In genomic region chr5:73213566-73213998, GRCh38 we compare ENCODE assay signal across 10 cellular contexts. TPM values are rescaled to one million over a fixed set of nuclear protein-coding genes. Genes with fewer than 3 reads are reported as not detected.
DNase-seq lines count a peak whose midpoint lies in the region; ATAC-seq, FAIRE-seq and TF ChIP-seq lines count a peak whose summit lies in the region.
"Had no signal": no experiment of that assay in that cellular context is flagged by ENCODE, and none has a peak within 500 bp of the region (broad histone marks: within the 10 kb centered on the region; RNA-seq: fewer than 3 reads in every experiment).

No MANE protein-coding gene starts in this region.

- H3K36me3 ChIP-seq in brain microvascular endothelial cell (replicated peaks) (no peaks in the 10 kb centered on the region), HAP-1 (replicated peaks) (no peaks in the 10 kb centered on the region), Karpas-422 (ENCODE audit: insufficient read depth, low read length) (no peaks in the 10 kb centered on the region)
- H3K36me3 ChIP-seq: Peyer's patch had no signal

- no peaks in the 10 kb centered on the region for H3K79me2 ChIP-seq in Karpas-422 (ENCODE audit: low read length)

- DNase-seq in stimulated activated naive CD4-positive, alpha-beta T cell treated with Interleukin-2 at 50 U/mL for 16 hours (lab: John Stamatoyannopoulos, UW): peak; percentile 7
- DNase-seq in stimulated activated naive CD4-positive, alpha-beta T cell (lab: John Stamatoyannopoulos, UW): no peak
- peak; percentile 70 for DNase-seq in brain microvascular endothelial cell
- peak; percentile 64 for DNase-seq in urothelium cell line (ENCODE audit: low spot score)
- no peak for DNase-seq in HAP-1 (ENCODE audit: low spot score in 2 of 2)
- no peak for DNase-seq in NCI-H2171 (lab: John Stamatoyannopoulos, UW)
- DNase-seq in Karpas-422: no peak
- DNase-seq: Peyer's patch had no signal

- in situ Hi-C loops in brain microvascular endothelial cell (cut with HindIII; ENCODE audit: low pct_ligation_motif_present, low sequenced_read_pairs) (no loop called here), HAP-1 (cut with MboI; ENCODE audit: low sequenced_read_pairs) (loop anchor here (10.0 to 25.0 kb wide), 3 partner anchors 99 to 276 kb away; partner anchors contain the start of gene FOXD1)

- no peaks in the 10 kb centered on the region for H4K20me1 ChIP-seq in Karpas-422 (ENCODE audit: insufficient read depth, low read depth, low read length)

- H3K4me3 ChIP-seq in brain microvascular endothelial cell (ENCODE audit: low read depth, low read length): no peak overlapping the region
- H3K4me3 ChIP-seq in HAP-1: no peak overlapping the region
- no peak overlapping the region for H3K4me3 ChIP-seq in Karpas-422 (ENCODE audit: low read length)
- H3K4me3 ChIP-seq: Peyer's patch had no signal

- no peak for FAIRE-seq in urothelium cell line (lab: Jason Lieb, UNC)

- no peak overlapping the region for H2AFZ ChIP-seq in Karpas-422 (ENCODE audit: low read length)

- H3K4me2 ChIP-seq in Karpas-422 (ENCODE audit: low read depth, low read length, poor library complexity, severe bottlenecking): no peak overlapping the region

- ATAC-seq in HG03432 (IDR thresholded peaks at IDR 0.05; ENCODE audit: unreplicated experiment): peak; percentile 71

- TF ChIP-seq CTCF in brain microvascular endothelial cell (IDR thresholded peaks at IDR 0.05; ENCODE audit: low read depth, low read length, missing control alignments): no peak

- no peaks in the 10 kb centered on the region for H3K9me2 ChIP-seq in Karpas-422 (replicated peaks; ENCODE audit: insufficient read depth, low read length)

- H3K27me3 ChIP-seq in brain microvascular endothelial cell (replicated peaks): no peaks in the 10 kb centered on the region
- no peaks in the 10 kb centered on the region for H3K27me3 ChIP-seq in HAP-1 (ENCODE audit: low read depth)
- H3K27me3 ChIP-seq in Karpas-422 (ENCODE audit: low read length): no peaks in the 10 kb centered on the region

- H3K9ac ChIP-seq in Karpas-422 (ENCODE audit: low read length): no peak overlapping the region

- H3K27ac ChIP-seq in brain microvascular endothelial cell: no peak overlapping the region
- no peak overlapping the region for H3K27ac ChIP-seq in Karpas-422 (ENCODE audit: low read length)
- H3K27ac ChIP-seq: Peyer's patch had no signal

- peaks cover 12% of the 10 kb centered on the region for H3K4me1 ChIP-seq in HAP-1
- no peaks in the 10 kb centered on the region for H3K4me1 ChIP-seq in Karpas-422 (ENCODE audit: low read length)

- H3K9me3 ChIP-seq in HAP-1: peaks cover 5% of the 10 kb centered on the region
- H3K9me3 ChIP-seq in Karpas-422 (ENCODE audit: low read length): no peaks in the 10 kb centered on the region

RNA-seq across cellular contexts. Expression of gene TMEM174, which starts 40.6 kb away (rescaled TPM):
- total RNA-seq in Karpas-422 (2014; rRNA removed; shearing (Covaris generic); ENCODE audit: low replicate concordance): not detected in 2 replicates
- total RNA-seq: Peyer's patch, skeletal muscle tissue had no signal

Comparison
In these comparisons a context has a peak if more than half of its experiments do, and no peak if none do; other contexts are left out.
1. DNase-seq: peak in stimulated activated naive CD4-positive, alpha-beta T cell treated with Interleukin-2 at 50 U/mL for 16 hours (single experiment), brain microvascular endothelial cell (single experiment) and urothelium cell line (single experiment); none in stimulated activated naive CD4-positive, alpha-beta T cell (0 of 6), HAP-1 (0 of 2), NCI-H2171 (single experiment) and Karpas-422 (single experiment).